8 cellular contexts compared by ENCODE assay signal in genomic region chr2:216283038-216283900, GRCh38.
DNase-seq lines count a peak whose midpoint lies in the region; TF ChIP-seq lines count a peak whose summit lies in the region.

No MANE protein-coding gene starts in this region.

- H3K4me1 Mint-ChIP-seq in activated T-cell treated with anti-CD3 and anti-CD28 coated beads, Interleukin-2, amount 50 U/mL, for 24 hours (ENCODE audit: low read depth), result peaks cover 3% of the 10 kb centered on the region

- no peaks in the 10 kb centered on the region for H3K27me3 Mint-ChIP-seq in activated T-cell treated with anti-CD3 and anti-CD28 coated beads, Interleukin-2, amount 50 U/mL, for 24 hours

- H3K27ac Mint-ChIP-seq in activated T-cell treated with anti-CD3 and anti-CD28 coated beads, Interleukin-2, amount 50 U/mL, for 24 hours, result no peak overlapping the region

- H3K4me3 ChIP-seq in cardiac fibroblast (replicated peaks in 1 of 2; ENCODE audit: low read depth in 2 of 2, low read length in 2 of 2) (no peak overlapping the region), coronary artery (no peak overlapping the region)

- no peak overlapping the region for H3K4me3 Mint-ChIP-seq in activated T-cell treated with anti-CD3 and anti-CD28 coated beads, Interleukin-2, amount 50 U/mL, for 24 hours

- DNase-seq in activated T-cell treated with anti-CD3 and anti-CD28 coated beads, Interleukin-2, amount 50 U/mL, for 24 hours, result peak; percentile 35
- DNase-seq in activated T-cell treated with anti-CD3 and anti-CD28 coated beads for 4 hours (no peak), HuH-7 (ENCODE audit: low spot score) (peak; percentile 80), cardiac fibroblast (ENCODE audit: low read depth in 2 of 2) (no peak), coronary artery (ENCODE audit: low spot score) (no peak), Ammon's horn (ENCODE audit: low spot score) (no peak)
- peak; percentile 21 to 29 for DNase-seq in stimulated activated CD4-positive, alpha-beta T cell treated with anti-CD3 and anti-CD28 coated beads, Interleukin-4, amount 100 ng/mL, for 48 hours (ENCODE audit: low read depth in 2 of 2)
- DNase-seq in activated CD8-positive, alpha-beta memory T cell treated with anti-CD3 and anti-CD28 coated beads, Interleukin-2, amount 50 U/mL, for 4 hours, result no peak

- H3K27ac ChIP-seq in coronary artery, result no peak overlapping the region

- no peaks in the 10 kb centered on the region for H3K9me3 Mint-ChIP-seq in activated T-cell treated with anti-CD3 and anti-CD28 coated beads, Interleukin-2, amount 50 U/mL, for 24 hours

- no peaks in the 10 kb centered on the region for H3K36me3 Mint-ChIP-seq in activated T-cell treated with anti-CD3 and anti-CD28 coated beads, Interleukin-2, amount 50 U/mL, for 24 hours (ENCODE audit: low read depth)

- TF ChIP-seq CTCF in cardiac fibroblast (IDR thresholded peaks at IDR 0.05; ENCODE audit: low read depth, low read length) (peak; percentile 42), coronary artery (IDR thresholded peaks at IDR 0.05) (no peak)

Comparison
In these comparisons a context has a peak if more than half of its experiments do, and no peak if none do; other contexts are left out.
1. DNase-seq: peak in activated T-cell treated with anti-CD3 and anti-CD28 coated beads, Interleukin-2, amount 50 U/mL, for 24 hours (single experiment), HuH-7 (single experiment) and stimulated activated CD4-positive, alpha-beta T cell treated with anti-CD3 and anti-CD28 coated beads, Interleukin-4, amount 100 ng/mL, for 48 hours (2 of 2); none in activated T-cell treated with anti-CD3 and anti-CD28 coated beads for 4 hours (single experiment), cardiac fibroblast (0 of 2), activated CD8-positive, alpha-beta memory T cell treated with anti-CD3 and anti-CD28 coated beads, Interleukin-2, amount 50 U/mL, for 4 hours (single experiment), coronary artery (single experiment) and Ammon's horn (single experiment).